Comparison of ENCODE assay signal across 9 cellular contexts in the genomic region with DNA sequence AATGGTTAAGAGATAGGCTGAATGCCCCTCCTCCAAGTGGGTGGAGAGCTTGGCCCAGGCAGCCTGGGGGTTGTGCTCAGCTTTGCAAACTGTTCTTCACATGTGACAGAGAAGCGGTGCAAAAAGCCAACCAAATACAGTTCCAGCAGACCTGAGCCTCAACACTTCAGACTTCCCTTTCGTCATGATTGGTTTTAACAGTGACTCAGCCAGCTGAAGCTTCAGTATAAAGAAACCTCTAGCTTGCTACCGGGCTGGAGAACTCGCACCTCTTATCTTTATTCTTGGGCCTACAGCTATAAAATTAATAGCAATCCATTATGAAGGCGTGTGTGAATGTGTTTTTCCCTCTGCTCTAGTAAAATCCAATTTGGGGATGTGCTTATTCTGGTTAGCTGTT. TPM values are rescaled to one million over a fixed set of nuclear protein-coding genes. Genes with fewer than 3 reads are reported as not detected.
A peak's percentile ranks its signal among the peaks of the same experiment; 100 is the strongest.
DNase-seq lines count a peak whose midpoint lies in the region; ATAC-seq, FAIRE-seq and TF ChIP-seq lines count a peak whose summit lies in the region.
"Had no signal": no experiment of that assay in that cellular context is flagged by ENCODE, and none has a peak within 500 bp of the region (broad histone marks: within the 10 kb centered on the region; RNA-seq: fewer than 3 reads in every experiment).

No MANE protein-coding gene starts in this region.

- FAIRE-seq in pancreas (lab: Jason Lieb, UNC) = no peak

- no peak overlapping the region for H2AFZ ChIP-seq in Loucy (ENCODE audit: low read length)
- no peak overlapping the region for H2AFZ ChIP-seq in fibroblast of lung (ENCODE audit: low read length)

- peak; percentile 69 for ATAC-seq in GM18508 (IDR thresholded peaks at IDR 0.05; ENCODE audit: insufficient read depth, unreplicated experiment)
- ATAC-seq in pancreas = peak; percentile 62 to 84 (median 78)
- ATAC-seq in GM21381 (IDR thresholded peaks at IDR 0.05; ENCODE audit: unreplicated experiment) = no peak
- no peak for ATAC-seq in HG03520 (IDR thresholded peaks at IDR 0.05; ENCODE audit: unreplicated experiment)

- no peaks in the 10 kb centered on the region for H3K9me3 ChIP-seq in Loucy (ENCODE audit: insufficient read depth, low read depth, low read length)
- no peaks in the 10 kb centered on the region for H3K9me3 ChIP-seq in fibroblast of lung (ENCODE audit: control insufficient read depth, insufficient read depth, low read depth, low read length)
- no peaks in the 10 kb centered on the region for H3K9me3 ChIP-seq in pancreas

- no peaks in the 10 kb centered on the region for H3F3A ChIP-seq in Loucy (ENCODE audit: low read depth)

- WGBS in pancreas, 2 donors = 16% methylated on average over 5 of the region's 5 CpGs

- H3K36me3 ChIP-seq in Loucy (ENCODE audit: insufficient read depth, low read length) (peaks cover 39% of the 10 kb centered on the region; the same call in 1 of the 2 replicates), fibroblast of lung (ENCODE audit: control insufficient read depth, insufficient read depth, low read length) (no peaks in the 10 kb centered on the region), pancreas (no peaks in the 10 kb centered on the region)

- H3K79me2 ChIP-seq in Loucy (ENCODE audit: insufficient read depth, low read length) (peaks cover 83% of the 10 kb centered on the region), fibroblast of lung (ENCODE audit: control insufficient read depth, insufficient read depth, low read length) (no peaks in the 10 kb centered on the region)

- H3K9me2 ChIP-seq in Loucy (replicated peaks; ENCODE audit: low read depth, low read length) = no peaks in the 10 kb centered on the region

- TF ChIP-seq CTCF in Loucy (conservative IDR thresholded peaks at IDR 0.05; ENCODE audit: low read length) (no peak), fibroblast of lung (conservative IDR thresholded peaks at IDR 0.05 in 1 of 2, IDR thresholded peaks at IDR 0.05 in 1 of 2; ENCODE audit: low read depth in 1 of 2, low read length in 2 of 2) (no peak), pancreas (IDR thresholded peaks at IDR 0.05) (no peak)

- H3K9ac ChIP-seq in Loucy (ENCODE audit: low read depth, low read length, poor library complexity, severe bottlenecking) (peak overlapping the region; percentile 33), fibroblast of lung (ENCODE audit: insufficient read depth, low read length) (no peak overlapping the region)
- H3K9ac ChIP-seq: KMS-11 had no signal

- H4K20me1 ChIP-seq in Loucy (ENCODE audit: insufficient read depth, low read length, poor library complexity, severe bottlenecking) (peaks cover 11% of the 10 kb centered on the region), fibroblast of lung (ENCODE audit: control insufficient read depth, extremely low read depth, insufficient read depth, low read length) (no peaks in the 10 kb centered on the region)

- no peak overlapping the region for H3K27ac ChIP-seq in fibroblast of lung (ENCODE audit: insufficient read depth, low read length)
- H3K27ac ChIP-seq in pancreas = peak overlapping the region in 3 of 4 donors; percentile 10 to 57 (median 10)
- H3K27ac ChIP-seq: KMS-11 had no signal

- peak; percentile 56 to 70 for DNase-seq in fibroblast of lung (ENCODE audit: low read depth in 2 of 2)
- peak in 2 of 6 donors; percentile 34 to 46 for DNase-seq in pancreas
- DNase-seq in NCI-H1105 treated with DMSO at 0.1 percent for 48 hours (lab: John Stamatoyannopoulos, UW) = no peak
- DNase-seq in COLO668 (lab: John Stamatoyannopoulos, UW; ENCODE audit: unreplicated experiment) = no peak

- no peaks in the 10 kb centered on the region for H3K27me3 ChIP-seq in Loucy (ENCODE audit: insufficient read depth, low read length, poor library complexity, severe bottlenecking)
- H3K27me3 ChIP-seq in fibroblast of lung (ENCODE audit: control insufficient read depth, insufficient read depth, low read length) = no peaks in the 10 kb centered on the region
- no peaks in the 10 kb centered on the region for H3K27me3 ChIP-seq in pancreas

- H3K4me1 ChIP-seq in Loucy (ENCODE audit: insufficient read depth, low read length, poor library complexity, severe bottlenecking) (peaks cover 25% of the 10 kb centered on the region), fibroblast of lung (ENCODE audit: control insufficient read depth, extremely low read depth, insufficient read depth, low read length) (peaks cover 3% of the 10 kb centered on the region), pancreas (peaks cover 13 to 38% (median 29%) of the 10 kb centered on the region in 3 donors)

- H3K4me2 ChIP-seq in Loucy (ENCODE audit: low read depth, low read length, poor library complexity, severe bottlenecking) (peak overlapping the region; percentile 56), fibroblast of lung (ENCODE audit: extremely low read depth, insufficient read depth, low read length) (no peak overlapping the region)
- H3K4me2 ChIP-seq: KMS-11 had no signal

- intact Hi-C loops in pancreas (cut with DNase I) = no loop called here

- H3K4me3 ChIP-seq in Loucy (ENCODE audit: low read length, poor library complexity, severe bottlenecking) (no peak overlapping the region), fibroblast of lung (replicated peaks in 1 of 4; ENCODE audit: control extremely low read depth in 1 of 4, insufficient read depth in 1 of 4, low read depth in 3 of 4, low read length in 4 of 4) (no peak overlapping the region), pancreas (no peak overlapping the region)

RNA-seq across cellular contexts. Expression of a gene that starts 20.0 kb away (rescaled TPM):
- total RNA-seq in fibroblast of lung (4.5 and 4.9 TPM in 2 replicates), pancreas (10 to 100 TPM; 16.6 to 24.0 (median 20.7) TPM)
- polyA plus RNA-seq in fibroblast of lung (1.9 and 5.4 TPM in 2 replicates), pancreas (1 to 10 TPM; 3.9 to 6.7 TPM)
- 0.91 and 3.1 TPM in 2 replicates for polyA plus RNA-seq in fibroblast of lung (2012)
- polyA minus RNA-seq in fibroblast of lung (ENCODE audit: low replicate concordance) = 2.7 and 5.2 TPM in 2 replicates

Comparison
In these comparisons a context has a peak if more than half of its experiments do, and no peak if none do; other contexts are left out.
1. ATAC-seq: peak in GM18508 (single experiment) and pancreas (4 of 4); none in GM21381 (single experiment) and HG03520 (single experiment).
2. DNase-seq: peak in fibroblast of lung (2 of 2); none in NCI-H1105 treated with DMSO at 0.1 percent for 48 hours (single experiment) and COLO668 (single experiment).